Comparison of ENCODE assay signal across 12 cellular contexts in the genomic region with DNA sequence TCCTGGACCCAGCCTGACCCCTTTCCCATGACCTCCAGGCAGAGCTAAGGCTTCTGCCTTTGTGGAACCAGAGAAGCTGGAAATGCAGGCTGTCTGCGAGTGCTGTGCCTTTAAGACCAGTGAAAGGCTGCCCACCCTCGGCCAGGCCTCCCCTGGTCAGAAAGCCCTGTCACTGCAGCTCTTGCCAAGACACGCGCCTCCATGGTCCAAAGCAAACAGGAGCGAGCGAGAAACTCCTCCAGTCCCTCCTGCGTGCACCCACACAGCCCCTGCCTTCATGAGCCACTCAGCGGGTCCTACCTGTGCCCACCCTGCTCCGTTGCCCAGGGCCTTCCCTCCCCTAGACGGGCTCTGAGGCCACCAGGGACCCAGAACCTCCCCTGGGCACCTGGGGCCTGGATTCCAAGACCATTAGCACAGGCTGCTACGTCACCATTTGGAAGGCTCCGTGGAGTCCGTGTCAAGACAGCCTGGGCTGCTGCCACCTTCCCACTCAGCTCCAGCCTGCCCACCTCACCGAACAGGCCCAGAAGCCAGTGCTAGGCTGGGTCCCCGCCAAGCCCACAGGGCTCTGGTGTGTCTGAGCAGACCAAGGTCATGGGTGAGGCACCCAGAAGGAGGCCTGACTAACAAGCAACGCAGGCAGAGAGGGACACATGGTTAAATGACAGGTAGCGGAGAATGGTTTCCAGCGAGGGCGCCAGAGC.
DNase-seq lines count a peak whose midpoint lies in the region; ATAC-seq and TF ChIP-seq lines count a peak whose summit lies in the region.
"Had no signal": no experiment of that assay in that cellular context is flagged by ENCODE, and none has a peak within 500 bp of the region (broad histone marks: within the 10 kb centered on the region; RNA-seq: fewer than 3 reads in every experiment).

No MANE protein-coding gene starts in this region.

- no peak overlapping the region for H3K4me3 ChIP-seq in astrocyte of the cerebellum (ENCODE audit: low read depth, low read length)
- no peak overlapping the region for H3K4me3 ChIP-seq in trophoblast cell (ENCODE audit: low read depth, low read length)
- H3K4me3 ChIP-seq: K562 had no signal

- WGBS in trophoblast cell (ENCODE audit: extremely low coverage, insufficient coverage, insufficient read length): no CpG with 5 or more reads among the region's 19 CpGs

- H3K79me1 ChIP-seq in trophoblast cell (ENCODE audit: low read length): no peaks in the 10 kb centered on the region

- peak; percentile 76 to 87 for ATAC-seq in left cardiac atrium
- ATAC-seq: K562; naive thymus-derived CD4-positive, alpha-beta T cell had no signal

- DNase-seq in AG08396 (ENCODE audit: low spot score): peak; percentile 57
- peak; percentile 86 for DNase-seq in astrocyte of the cerebellum (ENCODE audit: low read depth)
- DNase-seq in left cardiac atrium: peak; percentile 89
- peak; percentile 35 to 55 for DNase-seq in trophoblast cell
- no peak for DNase-seq in NCI-H187 (lab: John Stamatoyannopoulos, UW)
- DNase-seq in A172 (ENCODE audit: low spot score): no peak
- no peak for DNase-seq in NCI-H748 (lab: John Stamatoyannopoulos, UW; ENCODE audit: unreplicated experiment)
- DNase-seq in NOMO-1 (lab: John Stamatoyannopoulos, UW; ENCODE audit: unreplicated experiment in 2 of 2): no peak
- DNase-seq: activated CD4-positive, alpha-beta T cell treated with anti-CD3 and anti-CD28 coated beads for 4 hours; BE2C; naive thymus-derived CD4-positive, alpha-beta T cell had no signal

- peak; percentile 6 for TF ChIP-seq CTCF in astrocyte of the cerebellum (IDR thresholded peaks at IDR 0.05; ENCODE audit: low read depth, low read length, missing control alignments)

- H3K23ac ChIP-seq in trophoblast cell (ENCODE audit: low read length): no peak overlapping the region

- H3K36me3 ChIP-seq in trophoblast cell (ENCODE audit: control insufficient read depth in 1 of 2, insufficient read depth in 2 of 2, low read length in 2 of 2): no peaks in the 10 kb centered on the region
- H3K36me3 ChIP-seq: BE2C had no signal

- in situ Hi-C loops in astrocyte of the cerebellum (cut with HindIII; ENCODE audit: low sequenced_read_pairs): no loop called here

- no peak overlapping the region for H2AFZ ChIP-seq in trophoblast cell (ENCODE audit: insufficient read depth, low read length, poor library complexity)

- no peak overlapping the region for H3K14ac ChIP-seq in trophoblast cell (ENCODE audit: low read length)

- H3K9ac ChIP-seq in trophoblast cell (ENCODE audit: low read length): no peak overlapping the region

- H4K91ac ChIP-seq in trophoblast cell (ENCODE audit: low read depth, low read length): no peak overlapping the region

- H4K12ac ChIP-seq in trophoblast cell (ENCODE audit: low read depth, low read length): no peak overlapping the region

- H4K8ac ChIP-seq in trophoblast cell (ENCODE audit: low read depth, low read length): no peak overlapping the region

- no peaks in the 10 kb centered on the region for H3K27me3 ChIP-seq in trophoblast cell (ENCODE audit: insufficient read depth, low read length)
- H3K27me3 ChIP-seq: BE2C had no signal

- H2BK5ac ChIP-seq in trophoblast cell (ENCODE audit: low read depth, low read length, poor library complexity): no peak overlapping the region

- H3K18ac ChIP-seq in trophoblast cell (ENCODE audit: low read length): no peak overlapping the region

- H2BK12ac ChIP-seq in trophoblast cell (ENCODE audit: low read length): no peak overlapping the region

- intact Hi-C loops in left cardiac atrium (cut with DNase I): no loop called here

- H3K27ac ChIP-seq in trophoblast cell (ENCODE audit: low read depth, low read length): no peak overlapping the region

- no peak overlapping the region for H2AK5ac ChIP-seq in trophoblast cell (ENCODE audit: low read length)

- peaks cover 0 to 5% of the 10 kb centered on the region in 2 experiments for H3K4me1 ChIP-seq in trophoblast cell (ENCODE audit: control insufficient read depth in 1 of 2, insufficient read depth in 2 of 2, low read length in 2 of 2)

- H3K79me2 ChIP-seq in trophoblast cell (ENCODE audit: control insufficient read depth, insufficient read depth, low read length, poor library complexity): no peaks in the 10 kb centered on the region

- no peak overlapping the region for H3K4me2 ChIP-seq in trophoblast cell (ENCODE audit: low read length)

- H2BK120ac ChIP-seq in trophoblast cell (ENCODE audit: insufficient read depth, low read length, poor library complexity): no peak overlapping the region

- H3K4ac ChIP-seq in trophoblast cell (ENCODE audit: low read depth, low read length): no peak overlapping the region

- H3K9me3 ChIP-seq in trophoblast cell (ENCODE audit: insufficient read depth, low read depth, low read length): no peaks in the 10 kb centered on the region
- H3K9me3 ChIP-seq: BE2C had no signal

Comparison
In these comparisons a context has a peak if more than half of its experiments do, and no peak if none do; other contexts are left out.
1. DNase-seq: peak in AG08396 (single experiment), astrocyte of the cerebellum (single experiment), left cardiac atrium (single experiment) and trophoblast cell (2 of 2); none in NCI-H187 (0 of 2), A172 (single experiment), NCI-H748 (single experiment) and NOMO-1 (0 of 2).